20 cellular contexts compared by ENCODE assay signal in the genomic region with DNA sequence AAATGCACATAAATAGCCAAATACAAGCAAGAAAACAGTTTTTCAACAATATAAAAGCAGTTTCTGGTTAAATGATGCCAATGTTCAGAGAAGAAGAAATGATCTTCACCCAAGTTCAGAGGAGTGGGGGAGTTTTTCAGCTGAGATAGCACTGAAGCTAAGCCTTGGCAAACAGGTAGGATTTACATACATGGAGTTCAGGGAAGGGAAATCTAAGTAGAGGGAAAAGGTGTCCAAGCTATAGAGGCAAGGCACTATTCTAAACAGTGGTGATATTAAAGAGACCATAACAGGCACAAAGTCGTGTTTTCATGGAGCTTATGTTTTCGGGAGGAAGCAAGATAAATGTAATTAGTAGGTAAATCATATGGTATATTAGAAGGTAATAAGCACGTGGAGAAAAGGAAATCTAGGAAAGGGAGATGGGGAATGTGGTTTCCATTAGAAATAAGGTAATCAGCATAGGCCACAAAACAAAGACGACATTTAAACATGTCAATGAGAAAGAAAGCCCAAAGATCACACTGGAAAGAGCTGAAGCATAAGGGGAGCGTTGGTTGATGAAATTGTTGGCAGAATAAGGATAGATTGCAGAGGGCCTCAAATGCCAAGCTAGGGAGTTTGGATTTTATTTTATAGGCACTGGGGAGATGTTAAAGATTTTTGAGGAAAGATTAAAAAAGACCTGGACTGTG.
A peak's percentile ranks its signal among the peaks of the same experiment; 100 is the strongest.
DNase-seq lines count a peak whose midpoint lies in the region; ATAC-seq and TF ChIP-seq lines count a peak whose summit lies in the region.
"Had no signal": no experiment of that assay in that cellular context is flagged by ENCODE, and none has a peak within 500 bp of the region (broad histone marks: within the 10 kb centered on the region; RNA-seq: fewer than 3 reads in every experiment).

No MANE protein-coding gene starts in this region.

- H3K9ac ChIP-seq in H9 (ENCODE audit: extremely low read depth, insufficient read length, low read length) (no peak overlapping the region), iPS-20b (ENCODE audit: low read depth, low read length) (peak overlapping the region; percentile 24; the same call in 1 of the 2 replicates)
- H3K9ac ChIP-seq: BLaER1 treated with 17β-estradiol and CSF1 and Interleukin-3, amounts not matched to agents 10 nM and 100 nM had no signal

- POLR2A ChIA-PET in WTC11 (lab: Charles Lee) = no interaction called here

- ATAC-seq in WTC11 (peak; percentile 63), sciatic nerve (no peak)
- ATAC-seq: A549 had no signal

- H4K20me1 ChIP-seq in H9 (ENCODE audit: control insufficient read depth, insufficient read depth, insufficient read length) = no peaks in the 10 kb centered on the region
- H4K20me1 ChIP-seq: BLaER1 treated with 17β-estradiol and CSF1 and Interleukin-3, amounts not matched to agents 10 nM and 100 nM had no signal

- H3K27me3 ChIP-seq in H9 (ENCODE audit: insufficient read depth, low read length) = no peaks in the 10 kb centered on the region
- H3K27me3 ChIP-seq in iPS-20b (ENCODE audit: insufficient read depth, low read length) = no peaks in the 10 kb centered on the region
- no peaks in the 10 kb centered on the region for H3K27me3 ChIP-seq in esophagus muscularis mucosa
- H3K27me3 ChIP-seq: BE2C; BLaER1 treated with 17β-estradiol and CSF1 and Interleukin-3, amounts not matched to agents 10 nM and 100 nM had no signal

- H3K4me3 ChIP-seq in iPS-20b (ENCODE audit: low read length) (peak overlapping the region; percentile 16; the same call in 1 of the 2 replicates), esophagus muscularis mucosa (no peak overlapping the region)
- H3K4me3 ChIP-seq: A549; BLaER1 treated with 17β-estradiol and CSF1 and Interleukin-3, amounts not matched to agents 10 nM and 100 nM; HAP-1 had no signal

- no peak overlapping the region for H2AFZ ChIP-seq in H9 (ENCODE audit: low read length)

- H3K4me1 Mint-ChIP-seq in H9 (peaks cover 38 to 51% of the 10 kb centered on the region in 2 experiments), WTC11 (peaks cover 67% of the 10 kb centered on the region), progenitor cell of endocrine pancreas (ENCODE audit: low read depth) (peaks cover 2% of the 10 kb centered on the region)
- H3K4me1 Mint-ChIP-seq in activated T-helper 2 cell treated with anti-CD3 and anti-CD28 coated beads, Interferon-gamma antibody, Interleukin-2, Interleukin-4, amounts not matched to agents 10 μg/mL and 5 μg/mL and 100 μg/mL, durations not matched to agents 14 hours and 24 hours and 36 hours (ENCODE audit: low read depth) = no peaks in the 10 kb centered on the region
- H3K4me1 Mint-ChIP-seq: CD14-positive monocyte; CD8-positive, alpha-beta memory T cell had no signal

- TF ChIP-seq CTCF in H9 (conservative IDR thresholded peaks at IDR 0.05) (no peak), WTC11 (IDR thresholded peaks at IDR 0.05) (no peak), progenitor cell of endocrine pancreas (IDR thresholded peaks at IDR 0.05; ENCODE audit: unreplicated experiment) (no peak), esophagus muscularis mucosa (IDR thresholded peaks at IDR 0.05) (no peak)

- peaks cover 6% of the 10 kb centered on the region in 2 experiments; a peak in 3 of 5 replicates for H3K9me3 Mint-ChIP-seq in H9
- peaks cover 9% of the 10 kb centered on the region for H3K9me3 Mint-ChIP-seq in WTC11
- peaks cover 6% of the 10 kb centered on the region for H3K9me3 Mint-ChIP-seq in progenitor cell of endocrine pancreas (ENCODE audit: low read depth)
- peaks cover 8% of the 10 kb centered on the region for H3K9me3 Mint-ChIP-seq in activated T-helper 2 cell treated with anti-CD3 and anti-CD28 coated beads, Interferon-gamma antibody, Interleukin-2, Interleukin-4, amounts not matched to agents 10 μg/mL and 5 μg/mL and 100 μg/mL, durations not matched to agents 14 hours and 24 hours and 36 hours

- H3K9me3 ChIP-seq in H9 (ENCODE audit: control insufficient read depth, low read depth, low read length) (no peaks in the 10 kb centered on the region), iPS-20b (ENCODE audit: insufficient read depth, low read depth, low read length) (peaks cover 8% of the 10 kb centered on the region; the same call in 1 of the 2 replicates), esophagus muscularis mucosa (peaks cover 0 to 6% (median 3%) of the 10 kb centered on the region in 4 donors)
- H3K9me3 ChIP-seq: BE2C had no signal

- no peak overlapping the region for H2BK5ac ChIP-seq in H9 (ENCODE audit: insufficient read length, low read length)

- TF ChIP-seq EP300 in esophagus muscularis mucosa (IDR thresholded peaks at IDR 0.05) = no peak

- H3K23me2 ChIP-seq in H9 (ENCODE audit: insufficient read length, low read depth, low read length, poor library complexity, severe bottlenecking) = no peaks in the 10 kb centered on the region

- H3K14ac ChIP-seq in H9 (ENCODE audit: insufficient read depth, low read length) = no peak overlapping the region

- H4K8ac ChIP-seq in H9 (replicated peaks; ENCODE audit: insufficient read length, low read depth, low read length) = no peak overlapping the region

- no peak overlapping the region for H2BK120ac ChIP-seq in H9 (ENCODE audit: low read depth, low read length, poor library complexity, severe bottlenecking)

- H3K27ac ChIP-seq in H9 (ENCODE audit: insufficient read length, low read depth, low read length) = no peak overlapping the region
- peak overlapping the region; percentile 40 for H3K27ac ChIP-seq in iPS-20b (ENCODE audit: low read length)
- H3K27ac ChIP-seq in esophagus muscularis mucosa (replicated peaks in 1 of 4) = no peak overlapping the region
- H3K27ac ChIP-seq: A549; BLaER1 treated with 17β-estradiol and CSF1 and Interleukin-3, amounts not matched to agents 10 nM and 100 nM had no signal

- intact Hi-C loops in sciatic nerve (cut with DNase I) = no loop called here
- intact Hi-C loops in esophagus muscularis mucosa (cut with DNase I) = no loop called here
- intact Hi-C loops in activated T-helper 2 cell treated with anti-CD3 and anti-CD28 coated beads, Interferon-gamma antibody, Interleukin-2, Interleukin-4, amounts not matched to agents 10 μg/mL and 5 μg/mL and 100 μg/mL, durations not matched to agents 14 hours and 24 hours and 36 hours (cut with micrococcal nuclease) = no loop called here

- no peak overlapping the region for H2BK12ac ChIP-seq in H9 (ENCODE audit: insufficient read length, low read depth, low read length)

- no peak overlapping the region for H2BK20ac ChIP-seq in H9 (ENCODE audit: low read depth, low read length, poor library complexity, severe bottlenecking)

- H3K4ac ChIP-seq in H9 (ENCODE audit: low read depth, low read length) = no peak overlapping the region

- peaks cover 4% of the 10 kb centered on the region; the same call in 1 of the 2 replicates for H3K79me2 ChIP-seq in H9 (ENCODE audit: insufficient read depth, low read length)

- H3K36me3 Mint-ChIP-seq in H9 (ENCODE audit: insufficient read depth in 1 of 3, low read depth in 3 of 3) (peaks cover 4 to 9% (median 4%) of the 10 kb centered on the region in 3 experiments; a peak in 6 of 7 replicates), WTC11 (peaks cover 14% of the 10 kb centered on the region), progenitor cell of endocrine pancreas (ENCODE audit: insufficient read depth) (peaks cover 4% of the 10 kb centered on the region)
- H3K36me3 Mint-ChIP-seq in activated T-helper 2 cell treated with anti-CD3 and anti-CD28 coated beads, Interferon-gamma antibody, Interleukin-2, Interleukin-4, amounts not matched to agents 10 μg/mL and 5 μg/mL and 100 μg/mL, durations not matched to agents 14 hours and 24 hours and 36 hours (ENCODE audit: low read depth) = no peaks in the 10 kb centered on the region
- H3K36me3 Mint-ChIP-seq: CD14-positive monocyte; CD8-positive, alpha-beta memory T cell had no signal

- DNase-seq in H9 (no peak), WTC11 (ENCODE audit: low spot score) (no peak), sciatic nerve (ENCODE audit: low spot score) (no peak), progenitor cell of endocrine pancreas (ENCODE audit: low spot score, unreplicated experiment) (no peak), esophagus muscularis mucosa (ENCODE audit: extremely low spot score) (no peak)
- DNase-seq in activated T-helper 2 cell treated with anti-CD3 and anti-CD28 coated beads, Interferon-gamma antibody, Interleukin-2, Interleukin-4, amounts not matched to agents 10 μg/mL and 5 μg/mL and 100 μg/mL, durations not matched to agents 14 hours and 24 hours and 36 hours (ENCODE audit: low spot score) = no peak
- DNase-seq: 8988T; ACHN; AML-193; BE2C; Calu3; CD4-positive, alpha-beta T cell; CD8-positive, alpha-beta memory T cell; DND-41; HFFc6 had no signal

- no peaks in the 10 kb centered on the region for H3K79me1 ChIP-seq in H9 (ENCODE audit: insufficient read depth, low read depth, low read length, poor library complexity, severe bottlenecking)

- H3K4me2 ChIP-seq in H9 (ENCODE audit: insufficient read depth, insufficient read length, low read length) = peak overlapping the region; percentile 11
- H3K4me2 ChIP-seq: A549; BLaER1 treated with 17β-estradiol and CSF1 and Interleukin-3, amounts not matched to agents 10 nM and 100 nM had no signal

- WGBS in H9 (ENCODE audit: extremely low coverage, insufficient read length, low lambda C conversion rate) = no CpG with 5 or more reads among the region's 5 CpGs
- 83% methylated on average over 5 of the region's 5 CpGs for WGBS in esophagus muscularis mucosa

- no peak overlapping the region for H3T11ph ChIP-seq in H9 (ENCODE audit: low read length)

- H4K91ac ChIP-seq in H9 (ENCODE audit: insufficient read length, low read depth, low read length) = no peak overlapping the region

- H3K23ac ChIP-seq in H9 (ENCODE audit: insufficient read length, low read depth, low read length) = no peak overlapping the region

- no peak overlapping the region for H3K18ac ChIP-seq in H9 (ENCODE audit: insufficient read length, low read depth, low read length)

- no peaks in the 10 kb centered on the region; the same call in 1 of the 2 replicates for H3K36me3 ChIP-seq in iPS-20b (ENCODE audit: insufficient read depth, low read depth, low read length)
- H3K36me3 ChIP-seq in esophagus muscularis mucosa = no peaks in the 10 kb centered on the region
- H3K36me3 ChIP-seq: BE2C; BLaER1 treated with 17β-estradiol and CSF1 and Interleukin-3, amounts not matched to agents 10 nM and 100 nM; HAP-1 had no signal

- H2AK5ac ChIP-seq in H9 (ENCODE audit: insufficient read length, low read length) = no peak overlapping the region

- no peak overlapping the region for H3K56ac ChIP-seq in H9 (ENCODE audit: insufficient read length, low read depth, low read length)

- CTCF ChIA-PET in WTC11 (lab: Charles Lee) = interaction anchor here (0.7 to 1.5 kb wide), 2 partner anchors 20 to 238 kb away, joined by 3 read pairs; no protein-coding TSS in a partner anchor

- TF ChIP-seq POLR2A in esophagus muscularis mucosa (IDR thresholded peaks at IDR 0.05; ENCODE audit: low read depth) = no peak

- H3K27ac Mint-ChIP-seq in H9 (peak overlapping the region; percentile 1 to 62 (median 5); a peak in 5 of 7 replicates), WTC11 (peak overlapping the region; percentile 47), progenitor cell of endocrine pancreas (no peak overlapping the region)
- H3K27ac Mint-ChIP-seq in activated T-helper 2 cell treated with anti-CD3 and anti-CD28 coated beads, Interferon-gamma antibody, Interleukin-2, Interleukin-4, amounts not matched to agents 10 μg/mL and 5 μg/mL and 100 μg/mL, durations not matched to agents 14 hours and 24 hours and 36 hours = no peak overlapping the region
- H3K27ac Mint-ChIP-seq: CD14-positive monocyte; CD4-positive, alpha-beta T cell; CD8-positive, alpha-beta memory T cell; HFFc6 had no signal

- H3K4me1 ChIP-seq in H9 (ENCODE audit: insufficient read depth, low read length) = peaks cover 4% of the 10 kb centered on the region; the same call in 1 of the 2 replicates
- peaks cover 33% of the 10 kb centered on the region for H3K4me1 ChIP-seq in iPS-20b (ENCODE audit: insufficient read depth, low read length)
- peaks cover 0 to 5% (median 3%) of the 10 kb centered on the region in 4 donors for H3K4me1 ChIP-seq in esophagus muscularis mucosa
- H3K4me1 ChIP-seq: A549, BE2C had no signal

- H3K27me3 Mint-ChIP-seq in H9 (ENCODE audit: low read depth) (no peaks in the 10 kb centered on the region), WTC11 (ENCODE audit: low read depth) (no peaks in the 10 kb centered on the region), progenitor cell of endocrine pancreas (no peaks in the 10 kb centered on the region)
- H3K27me3 Mint-ChIP-seq in activated T-helper 2 cell treated with anti-CD3 and anti-CD28 coated beads, Interferon-gamma antibody, Interleukin-2, Interleukin-4, amounts not matched to agents 10 μg/mL and 5 μg/mL and 100 μg/mL, durations not matched to agents 14 hours and 24 hours and 36 hours (ENCODE audit: low read depth) = no peaks in the 10 kb centered on the region
- H3K27me3 Mint-ChIP-seq: CD4-positive, alpha-beta T cell; CD8-positive, alpha-beta memory T cell had no signal

- no peak overlapping the region for H3K4me3 Mint-ChIP-seq in H9
- no peak overlapping the region for H3K4me3 Mint-ChIP-seq in WTC11
- H3K4me3 Mint-ChIP-seq in progenitor cell of endocrine pancreas (ENCODE audit: low read depth) = no peak overlapping the region
- no peak overlapping the region for H3K4me3 Mint-ChIP-seq in activated T-helper 2 cell treated with anti-CD3 and anti-CD28 coated beads, Interferon-gamma antibody, Interleukin-2, Interleukin-4, amounts not matched to agents 10 μg/mL and 5 μg/mL and 100 μg/mL, durations not matched to agents 14 hours and 24 hours and 36 hours (ENCODE audit: low read depth)
- H3K4me3 Mint-ChIP-seq: CD14-positive monocyte; CD4-positive, alpha-beta T cell; CD8-positive, alpha-beta memory T cell; HFFc6 had no signal

- H2BK15ac ChIP-seq in H9 (ENCODE audit: low read depth, low read length) = no peak overlapping the region

- H4K5ac ChIP-seq in H9 (ENCODE audit: insufficient read length, low read depth, low read length) = no peak overlapping the region

Comparison
In these comparisons a context has a peak if more than half of its experiments do, and no peak if none do; other contexts are left out.
1. H3K27ac Mint-ChIP-seq: peak in H9 (3 of 3) and WTC11 (single experiment); none in progenitor cell of endocrine pancreas (single experiment) and activated T-helper 2 cell treated with anti-CD3 and anti-CD28 coated beads, Interferon-gamma antibody, Interleukin-2, Interleukin-4, amounts not matched to agents 10 μg/mL and 5 μg/mL and 100 μg/mL, durations not matched to agents 14 hours and 24 hours and 36 hours (single experiment).